Comparison of ENCODE assay signal across 19 cellular contexts in genomic region chr13:21691928-21692327, GRCh38. TPM values are rescaled to one million over a fixed set of nuclear protein-coding genes. Genes with fewer than 3 reads are reported as not detected.
DNase-seq lines count a peak whose midpoint lies in the region; ATAC-seq and TF ChIP-seq lines count a peak whose summit lies in the region.
"Had no signal": no experiment of that assay in that cellular context is flagged by ENCODE, and none has a peak within 500 bp of the region (broad histone marks: within the 10 kb centered on the region; RNA-seq: fewer than 3 reads in every experiment).

No MANE protein-coding gene starts in this region.

- H3K4me1 ChIP-seq in right cardiac atrium (ENCODE audit: control insufficient read depth, insufficient read depth, low read length) (no peaks in the 10 kb centered on the region), left ventricle myocardium inferior (peaks cover 22% of the 10 kb centered on the region), BLaER1 (peaks cover 94% of the 10 kb centered on the region), GM23338 (ENCODE audit: insufficient read depth) (no peaks in the 10 kb centered on the region)
- H3K4me1 ChIP-seq: BE2C, Caco-2 had no signal

- H3K9me3 ChIP-seq in right cardiac atrium (ENCODE audit: control insufficient read depth, low read length) (no peaks in the 10 kb centered on the region), left ventricle myocardium inferior (replicated peaks) (no peaks in the 10 kb centered on the region), BLaER1 (no peaks in the 10 kb centered on the region)
- H3K9me3 ChIP-seq: BE2C; BLaER1 treated with 17β-estradiol and CSF1 and Interleukin-3, amounts not matched to agents 10 nM and 100 nM; Caco-2 had no signal

- no peaks in the 10 kb centered on the region for H3K27me3 Mint-ChIP-seq in GM23338 (ENCODE audit: insufficient read depth, low read depth, poor library complexity)
- H3K27me3 Mint-ChIP-seq: CD4-positive, alpha-beta T cell had no signal

- no peaks in the 10 kb centered on the region for H3K36me3 ChIP-seq in left ventricle myocardium inferior
- peaks cover 87% of the 10 kb centered on the region for H3K36me3 ChIP-seq in BLaER1
- no peaks in the 10 kb centered on the region for H3K36me3 ChIP-seq in GM23338 (ENCODE audit: insufficient read depth)
- H3K36me3 ChIP-seq: BE2C had no signal

- H3F3A ChIP-seq in GM23338 (replicated peaks; ENCODE audit: low read depth): no peaks in the 10 kb centered on the region

- peak overlapping the region; percentile 49; the same call in 1 of the 2 replicates for H3K4me2 ChIP-seq in BLaER1
- no peak overlapping the region for H3K4me2 ChIP-seq in GM23338

- H3K27ac ChIP-seq in right cardiac atrium (ENCODE audit: low read length): no peak overlapping the region
- peak overlapping the region; percentile 46 for H3K27ac ChIP-seq in left ventricle myocardium inferior (replicated peaks)
- H3K27ac ChIP-seq in BLaER1: no peak overlapping the region
- H3K27ac ChIP-seq in GM23338 (ENCODE audit: low read depth): no peak overlapping the region
- H3K27ac ChIP-seq: C4-2B had no signal

- ATAC-seq in Right ventricle myocardium inferior: peak; percentile 64
- no peak for ATAC-seq in right cardiac atrium
- ATAC-seq in left cardiac atrium: no peak
- ATAC-seq in GM23338: no peak
- no peak for ATAC-seq in GM18909 (IDR thresholded peaks at IDR 0.05; ENCODE audit: poor library complexity, unreplicated experiment)
- ATAC-seq: CD8-positive, alpha-beta T cell had no signal

- intact Hi-C loops in Right ventricle myocardium inferior (cut with DNase I): no loop called here
- intact Hi-C loops in right cardiac atrium (cut with DNase I): no loop called here
- intact Hi-C loops in left ventricle myocardium inferior (cut with micrococcal nuclease): no loop called here
- intact Hi-C loops in left cardiac atrium (cut with DNase I): no loop called here

- no peaks in the 10 kb centered on the region for H3K9me2 ChIP-seq in GM23338 (ENCODE audit: insufficient read depth)

- no peak overlapping the region for H3K27ac Mint-ChIP-seq in GM23338
- H3K27ac Mint-ChIP-seq: CD4-positive, alpha-beta T cell; CD8-positive, alpha-beta T cell had no signal

- peak overlapping the region; percentile 60; the same call in 1 of the 2 replicates for H2AFZ ChIP-seq in GM23338

- H3K4me3 ChIP-seq in right cardiac atrium (ENCODE audit: low read length) (no peak overlapping the region), left ventricle myocardium inferior (no peak overlapping the region), BLaER1 (no peak overlapping the region), GM23338 (no peak overlapping the region)
- H3K4me3 ChIP-seq: BLaER1 treated with 17β-estradiol and CSF1 and Interleukin-3, amounts not matched to agents 10 nM and 100 nM had no signal

- DNase-seq in Right ventricle myocardium inferior (ENCODE audit: missing footprints): no peak
- no peak for DNase-seq in right cardiac atrium
- DNase-seq in left ventricle myocardium inferior: no peak
- no peak for DNase-seq in left cardiac atrium
- DNase-seq in GM23338 (ENCODE audit: low spot score): no peak
- DNase-seq in NCI-H187 treated with DMSO at 0.1 percent for 48 hours (lab: John Stamatoyannopoulos, UW): no peak
- DNase-seq: 8988T; ACHN; BE2C; Caco-2; Calu3; CD4-positive, alpha-beta T cell; CD8-positive, alpha-beta T cell; DMS79 treated with DMSO at 0.1 percent for 48 hours; GF-D8 had no signal

- H3K4me3 Mint-ChIP-seq in GM23338: no peak overlapping the region
- H3K4me3 Mint-ChIP-seq: CD4-positive, alpha-beta T cell; CD8-positive, alpha-beta T cell had no signal

- H3K9me3 Mint-ChIP-seq in GM23338: no peaks in the 10 kb centered on the region
- H3K9me3 Mint-ChIP-seq: CD4-positive, alpha-beta T cell; CD8-positive, alpha-beta T cell had no signal

- H3K4me1 Mint-ChIP-seq in GM23338: no peaks in the 10 kb centered on the region

- H4K20me1 ChIP-seq in BLaER1 (peaks cover 100% of the 10 kb centered on the region), GM23338 (replicated peaks; ENCODE audit: insufficient read depth) (no peaks in the 10 kb centered on the region)

- H3K27me3 ChIP-seq in right cardiac atrium (ENCODE audit: control insufficient read depth, insufficient read depth): no peaks in the 10 kb centered on the region
- peaks cover 2% of the 10 kb centered on the region for H3K27me3 ChIP-seq in left ventricle myocardium inferior (ENCODE audit: low read depth)
- no peaks in the 10 kb centered on the region for H3K27me3 ChIP-seq in BLaER1
- H3K27me3 ChIP-seq in GM23338 (ENCODE audit: insufficient read depth): no peaks in the 10 kb centered on the region
- H3K27me3 ChIP-seq: BLaER1 treated with 17β-estradiol and CSF1 and Interleukin-3, amounts not matched to agents 10 nM and 100 nM had no signal

- H3K79me2 ChIP-seq in GM23338 (replicated peaks; ENCODE audit: insufficient read depth): no peaks in the 10 kb centered on the region

- H3K36me3 Mint-ChIP-seq in GM23338 (ENCODE audit: low read depth): no peaks in the 10 kb centered on the region
- H3K36me3 Mint-ChIP-seq: CD8-positive, alpha-beta T cell had no signal

- WGBS in right cardiac atrium: 82% methylated on average over 5 of the region's 5 CpGs

- H3K9ac ChIP-seq in BLaER1: no peak overlapping the region

- no peak for TF ChIP-seq CTCF in left ventricle myocardium inferior (IDR thresholded peaks at IDR 0.05; ENCODE audit: borderline replicate concordance)
- TF ChIP-seq CTCF in GM23338 (conservative IDR thresholded peaks at IDR 0.05; ENCODE audit: low read depth in 2 of 2): no peak

TF ChIP-seq in GM23338, 12 proteins besides CTCF, POLR2A, EP300 and RAD21 (continues in another document):
- TF ChIP-seq CREB1 (CRISPR knock-in tag; IDR thresholded peaks at IDR 0.05; ENCODE audit: low read depth) (no peak), ZNF114 (CRISPR knock-in tag; IDR thresholded peaks at IDR 0.05) (no peak), POLR2AphosphoS5 (IDR thresholded peaks at IDR 0.05; ENCODE audit: low read depth) (no peak), ETS1 (IDR thresholded peaks at IDR 0.05) (no peak), EZH2 (IDR thresholded peaks at IDR 0.05; ENCODE audit: low read depth, unreplicated experiment) (no peak), ZNF331 (CRISPR knock-in tag; IDR thresholded peaks at IDR 0.05; ENCODE audit: low read depth) (no peak)

RNA-seq across cellular contexts. Expression of gene FGF9, which starts 21.1 kb away (rescaled TPM):
- total RNA-seq in Right ventricle myocardium inferior (12.6 TPM), right cardiac atrium (10 to 100 TPM in 3 of 4 donors, 1 to 10 TPM in 1; 3.7 to 13.0 (median 11.8) TPM), left ventricle myocardium inferior (12.3 TPM), left cardiac atrium (1 to 10 TPM; 5.9 to 7.8 TPM)
- polyA plus RNA-seq in right cardiac atrium (3.6 TPM), GM23338 (2016; fragmentation: Nextera tagmentation; extraction: Ambion mirVana) (0.27 TPM in 1 of 2 replicates, not detected in the other)
- total RNA-seq in GM23338 (2014; rRNA removed; shearing (Covaris generic)): 0.08 TPM in 1 of 2 replicates, not detected in the other
- total RNA-seq: Calu3 had no signal
